Comparison of ENCODE assay signal across 22 cellular contexts in genomic region chr3:10935846-10936631, GRCh38. TPM values are rescaled to one million over a fixed set of nuclear protein-coding genes. Genes with fewer than 3 reads are reported as not detected.
DNase-seq lines count a peak whose midpoint lies in the region; ATAC-seq and TF ChIP-seq lines count a peak whose summit lies in the region.
"Had no signal": no experiment of that assay in that cellular context is flagged by ENCODE, and none has a peak within 500 bp of the region (broad histone marks: within the 10 kb centered on the region; RNA-seq: fewer than 3 reads in every experiment).

No MANE protein-coding gene starts in this region.

- H3K27me3 Mint-ChIP-seq in activated naive CD8-positive, alpha-beta T cell treated with anti-CD3 and anti-CD28 coated beads for 36 hours, result peaks cover 8% of the 10 kb centered on the region
- H3K27me3 Mint-ChIP-seq in activated naive CD8-positive, alpha-beta T cell treated with anti-CD3 and anti-CD28 coated beads, Interleukin-2, amount 50 U/mL, for 24 hours, result peaks cover 2% of the 10 kb centered on the region
- H3K27me3 Mint-ChIP-seq: CD4-positive, CD25-positive, alpha-beta regulatory T cell had no signal

- H3K36me3 ChIP-seq in SJSA1, result no peaks in the 10 kb centered on the region
- no peaks in the 10 kb centered on the region for H3K36me3 ChIP-seq in upper lobe of right lung

- H3K4me3 ChIP-seq in SJSA1, result no peak overlapping the region
- H3K4me3 ChIP-seq in upper lobe of right lung, result no peak overlapping the region
- H3K4me3 ChIP-seq: GM23338 had no signal

- TF ChIP-seq CTCF in foreskin keratinocyte (conservative IDR thresholded peaks at IDR 0.05), result no peak
- TF ChIP-seq CTCF in upper lobe of right lung (IDR thresholded peaks at IDR 0.05), result no peak

- H3K27me3 ChIP-seq in SJSA1 (replicated peaks), result no peaks in the 10 kb centered on the region
- no peaks in the 10 kb centered on the region for H3K27me3 ChIP-seq in foreskin keratinocyte
- H3K27me3 ChIP-seq in upper lobe of right lung, result no peaks in the 10 kb centered on the region

- no peaks in the 10 kb centered on the region for H3K9me3 Mint-ChIP-seq in activated naive CD8-positive, alpha-beta T cell treated with anti-CD3 and anti-CD28 coated beads for 36 hours
- no peaks in the 10 kb centered on the region for H3K9me3 Mint-ChIP-seq in activated naive CD8-positive, alpha-beta T cell treated with anti-CD3 and anti-CD28 coated beads, Interleukin-2, amount 50 U/mL, for 24 hours
- H3K9me3 Mint-ChIP-seq: CD4-positive, CD25-positive, alpha-beta regulatory T cell; GM23338 had no signal

- DNase-seq in activated naive CD8-positive, alpha-beta T cell treated with anti-CD3 and anti-CD28 coated beads for 36 hours, result no peak
- no peak for DNase-seq in activated naive CD8-positive, alpha-beta T cell treated with anti-CD3 and anti-CD28 coated beads, Interleukin-2, amount 50 U/mL, for 24 hours
- DNase-seq in SJSA1 (ENCODE audit: low read depth in 1 of 2, low spot score in 2 of 2) (peak; percentile 78 to 85), foreskin keratinocyte (peak; percentile 40 to 68), upper lobe of right lung (peak; percentile 31), DMS153 treated with DMSO at 0.1 percent for 48 hours (lab: John Stamatoyannopoulos, UW; ENCODE audit: unreplicated experiment) (no peak), OCI-M1 (lab: John Stamatoyannopoulos, UW) (no peak)
- no peak for DNase-seq in stimulated activated CD4-positive, alpha-beta T cell treated with anti-CD3 and anti-CD28 coated beads, Interleukin-2, amount 100 ng/mL, for 48 hours
- DNase-seq: 8988T; CD4-positive, CD25-positive, alpha-beta regulatory T cell; COR-L47; DMS 273 treated with DMSO at 0.1 percent for 48 hours; GDM1; KBM-7; NCI-H1694 treated with DMSO at 0.1 percent for 48 hours; NCI-H510A; NCI-H748 treated with DMSO at 0.1 percent for 48 hours; NK-92 treated with Interleukin-12 subunit alpha and Interleukin-12 subunit beta, amount 100 ng/mL, for 24 hours; SIG-M5 had no signal

- intact Hi-C loops in upper lobe of right lung (cut with DNase I), result no loop called here

- H3K4me3 Mint-ChIP-seq in activated naive CD8-positive, alpha-beta T cell treated with anti-CD3 and anti-CD28 coated beads for 36 hours, result no peak overlapping the region
- no peak overlapping the region for H3K4me3 Mint-ChIP-seq in activated naive CD8-positive, alpha-beta T cell treated with anti-CD3 and anti-CD28 coated beads, Interleukin-2, amount 50 U/mL, for 24 hours
- H3K4me3 Mint-ChIP-seq: CD4-positive, CD25-positive, alpha-beta regulatory T cell; GM23338 had no signal

- no peaks in the 10 kb centered on the region for H3K9me3 ChIP-seq in SJSA1 (replicated peaks)
- H3K9me3 ChIP-seq in upper lobe of right lung, result no peaks in the 10 kb centered on the region

- peak overlapping the region; percentile 11 for H3K27ac Mint-ChIP-seq in activated naive CD8-positive, alpha-beta T cell treated with anti-CD3 and anti-CD28 coated beads for 36 hours
- no peak overlapping the region for H3K27ac Mint-ChIP-seq in activated naive CD8-positive, alpha-beta T cell treated with anti-CD3 and anti-CD28 coated beads, Interleukin-2, amount 50 U/mL, for 24 hours
- H3K27ac Mint-ChIP-seq: CD4-positive, CD25-positive, alpha-beta regulatory T cell; GM23338 had no signal

- ATAC-seq in activated naive CD8-positive, alpha-beta T cell treated with anti-CD3 and anti-CD28 coated beads, Interleukin-2, amount 50 U/mL, for 24 hours, result no peak
- ATAC-seq in foreskin keratinocyte (peak; percentile 16), upper lobe of right lung (no peak)
- ATAC-seq: GM23338 had no signal

- H3K36me3 Mint-ChIP-seq in activated naive CD8-positive, alpha-beta T cell treated with anti-CD3 and anti-CD28 coated beads for 36 hours, result no peaks in the 10 kb centered on the region
- H3K36me3 Mint-ChIP-seq in activated naive CD8-positive, alpha-beta T cell treated with anti-CD3 and anti-CD28 coated beads, Interleukin-2, amount 50 U/mL, for 24 hours (ENCODE audit: low read depth), result no peaks in the 10 kb centered on the region
- H3K36me3 Mint-ChIP-seq: CD4-positive, CD25-positive, alpha-beta regulatory T cell had no signal

- H3K4me1 Mint-ChIP-seq in activated naive CD8-positive, alpha-beta T cell treated with anti-CD3 and anti-CD28 coated beads for 36 hours, result no peaks in the 10 kb centered on the region
- H3K4me1 Mint-ChIP-seq in activated naive CD8-positive, alpha-beta T cell treated with anti-CD3 and anti-CD28 coated beads, Interleukin-2, amount 50 U/mL, for 24 hours, result no peaks in the 10 kb centered on the region
- H3K4me1 Mint-ChIP-seq: CD4-positive, CD25-positive, alpha-beta regulatory T cell had no signal

- peaks cover 82% of the 10 kb centered on the region for H3K4me1 ChIP-seq in SJSA1 (replicated peaks)
- peaks cover 25% of the 10 kb centered on the region for H3K4me1 ChIP-seq in foreskin keratinocyte
- no peaks in the 10 kb centered on the region for H3K4me1 ChIP-seq in upper lobe of right lung

- H3K27ac ChIP-seq in SJSA1, result peak overlapping the region; percentile 74
- H3K27ac ChIP-seq in foreskin keratinocyte, result no peak overlapping the region
- H3K27ac ChIP-seq in upper lobe of right lung, result no peak overlapping the region

RNA-seq across cellular contexts. Expression of gene SLC6A1, which starts 56.5 kb away (rescaled TPM):
- not detected for total RNA-seq in activated naive CD8-positive, alpha-beta T cell treated with anti-CD3 and anti-CD28 coated beads for 36 hours
- not detected in 2 replicates for total RNA-seq in SJSA1 (2014; rRNA removed; shearing (Covaris generic))
- total RNA-seq in foreskin keratinocyte (not detected in 2 replicates), upper lobe of right lung (0.84 TPM)
- not detected in 2 replicates for polyA plus RNA-seq in foreskin keratinocyte
- total RNA-seq: CD4-positive, CD25-positive, alpha-beta regulatory T cell; OCI-LY7 had no signal
- polyA plus RNA-seq: AG04450; CD4-positive, CD25-positive, alpha-beta regulatory T cell had no signal

Comparison
In these comparisons a context has a peak if more than half of its experiments do, and no peak if none do; other contexts are left out.
1. DNase-seq: peak in SJSA1 (2 of 2), foreskin keratinocyte (2 of 2) and upper lobe of right lung (single experiment); none in activated naive CD8-positive, alpha-beta T cell treated with anti-CD3 and anti-CD28 coated beads for 36 hours (single experiment), activated naive CD8-positive, alpha-beta T cell treated with anti-CD3 and anti-CD28 coated beads, Interleukin-2, amount 50 U/mL, for 24 hours (single experiment), DMS153 treated with DMSO at 0.1 percent for 48 hours (single experiment), stimulated activated CD4-positive, alpha-beta T cell treated with anti-CD3 and anti-CD28 coated beads, Interleukin-2, amount 100 ng/mL, for 48 hours (0 of 2) and OCI-M1 (single experiment).